18 cellular contexts compared by ENCODE assay signal in genomic region chr14:50084666-50085065, GRCh38. TPM values are rescaled to one million over a fixed set of nuclear protein-coding genes. Genes with fewer than 3 reads are reported as not detected.
DNase-seq lines count a peak whose midpoint lies in the region; ATAC-seq and TF ChIP-seq lines count a peak whose summit lies in the region.
"Had no signal": no experiment of that assay in that cellular context is flagged by ENCODE, and none has a peak within 500 bp of the region (broad histone marks: within the 10 kb centered on the region; RNA-seq: fewer than 3 reads in every experiment).

No MANE protein-coding gene starts in this region.

- peak overlapping the region; percentile 77 for H2AK5ac ChIP-seq in IMR-90 (ENCODE audit: low read depth, low read length)
- peak overlapping the region; percentile 4 for H2AK5ac ChIP-seq in trophoblast cell (ENCODE audit: low read length)

- H3K9ac ChIP-seq in IMR-90 (ENCODE audit: low read depth, low read length) (no peak overlapping the region), trophoblast cell (ENCODE audit: low read length) (no peak overlapping the region)

- peak overlapping the region; percentile 6 for H3K4me3 Mint-ChIP-seq in activated CD4-positive, alpha-beta T cell treated with anti-CD3 and anti-CD28 coated beads for 36 hours
- H3K4me3 Mint-ChIP-seq in activated naive CD8-positive, alpha-beta T cell treated with anti-CD3 and anti-CD28 coated beads for 36 hours = peak overlapping the region; percentile 55
- H3K4me3 Mint-ChIP-seq: type B pancreatic cell had no signal

- H2BK15ac ChIP-seq in IMR-90 (ENCODE audit: low read depth, low read length) = no peak overlapping the region

- TF ChIP-seq POLR2A in IMR-90 (IDR thresholded peaks at IDR 0.05; ENCODE audit: low read depth, low read length) = no peak

- no peak overlapping the region for H3K18ac ChIP-seq in IMR-90 (ENCODE audit: low read depth, low read length)
- no peak overlapping the region for H3K18ac ChIP-seq in trophoblast cell (ENCODE audit: low read length)

- dilution Hi-C loops in IMR-90 (cut with HindIII; ENCODE audit: low sequenced_read_pairs, unreplicated experiment) = no loop called here

- H3K36me3 ChIP-seq in IMR-90 (ENCODE audit: control insufficient read depth, insufficient read depth, low read length) = no peaks in the 10 kb centered on the region
- H3K36me3 ChIP-seq in trophoblast cell (ENCODE audit: control insufficient read depth in 1 of 2, insufficient read depth in 2 of 2, low read length in 2 of 2) = peaks cover 4 to 5% of the 10 kb centered on the region in 2 experiments
- no peaks in the 10 kb centered on the region for H3K36me3 ChIP-seq in MG63
- H3K36me3 ChIP-seq: ascending aorta, gastrocnemius medialis, ovary, WERI-Rb-1 had no signal

- no peak overlapping the region for H2BK5ac ChIP-seq in IMR-90 (ENCODE audit: low read depth, low read length, poor library complexity, severe bottlenecking)
- no peak overlapping the region for H2BK5ac ChIP-seq in trophoblast cell (ENCODE audit: low read depth, low read length, poor library complexity)

- H3K27ac Mint-ChIP-seq in activated CD4-positive, alpha-beta T cell treated with anti-CD3 and anti-CD28 coated beads for 36 hours = peak overlapping the region; percentile 94
- H3K27ac Mint-ChIP-seq in activated naive CD8-positive, alpha-beta T cell treated with anti-CD3 and anti-CD28 coated beads for 36 hours = peak overlapping the region; percentile 96
- H3K27ac Mint-ChIP-seq: type B pancreatic cell had no signal

- ATAC-seq in activated CD4-positive, alpha-beta T cell treated with anti-CD3 and anti-CD28 coated beads for 36 hours = no peak
- ATAC-seq in IMR-90 (ENCODE audit: low read depth) = no peak
- no peak for ATAC-seq in GM18858 (IDR thresholded peaks at IDR 0.05; ENCODE audit: unreplicated experiment)
- ATAC-seq: gastrocnemius medialis, left lung, mucosa of descending colon, Panc1 had no signal

- H3K4me3 ChIP-seq in IMR-90 (ENCODE audit: insufficient read depth, low read depth, low read length) (no peak overlapping the region), trophoblast cell (ENCODE audit: low read depth, low read length) (no peak overlapping the region), MG63 (no peak overlapping the region)
- H3K4me3 ChIP-seq: ascending aorta, gastrocnemius medialis, left lung, mucosa of descending colon, ovary had no signal

- DNase-seq in activated CD4-positive, alpha-beta T cell treated with anti-CD3 and anti-CD28 coated beads for 36 hours = no peak
- no peak for DNase-seq in activated CD4-positive, alpha-beta T cell treated with anti-CD3 and anti-CD28 coated beads, Interleukin-2, amount 50 U/mL, for 48 hours
- DNase-seq in IMR-90 (no peak), trophoblast cell (no peak), MG63 (no peak), RKO (ENCODE audit: low spot score) (no peak)
- no peak for DNase-seq in activated naive CD8-positive, alpha-beta T cell treated with anti-CD3 and anti-CD28 coated beads for 36 hours
- DNase-seq: gastrocnemius medialis; KBM-7; left lung; mucosa of descending colon; ovary; stimulated activated CD4-positive, alpha-beta T cell treated with anti-CD3 and anti-CD28 coated beads, Interleukin-4, amount 100 ng/mL, for 1 hour; WERI-Rb-1 had no signal

- H4K20me1 ChIP-seq in IMR-90 (ENCODE audit: insufficient read depth, low read length) = no peaks in the 10 kb centered on the region

- H3K27me3 Mint-ChIP-seq in activated CD4-positive, alpha-beta T cell treated with anti-CD3 and anti-CD28 coated beads for 36 hours = no peaks in the 10 kb centered on the region
- no peaks in the 10 kb centered on the region for H3K27me3 Mint-ChIP-seq in activated naive CD8-positive, alpha-beta T cell treated with anti-CD3 and anti-CD28 coated beads for 36 hours
- H3K27me3 Mint-ChIP-seq: type B pancreatic cell had no signal

- WGBS in IMR-90 (ENCODE audit: extremely low coverage in 2 of 2, insufficient read length in 1 of 2), 2 experiments = no CpG with 5 or more reads among the region's 3 CpGs
- no CpG with 5 or more reads among the region's 3 CpGs for WGBS in trophoblast cell (ENCODE audit: extremely low coverage, insufficient coverage, insufficient read length)

- no peak for TF ChIP-seq CTCF in IMR-90 (conservative IDR thresholded peaks at IDR 0.05; ENCODE audit: low read depth, low read length)

- H4K12ac ChIP-seq in trophoblast cell (ENCODE audit: low read depth, low read length) = no peak overlapping the region

- H3K4me1 Mint-ChIP-seq in activated CD4-positive, alpha-beta T cell treated with anti-CD3 and anti-CD28 coated beads for 36 hours = peaks cover 88% of the 10 kb centered on the region
- H3K4me1 Mint-ChIP-seq in activated naive CD8-positive, alpha-beta T cell treated with anti-CD3 and anti-CD28 coated beads for 36 hours = peaks cover 82% of the 10 kb centered on the region

- no peak overlapping the region for H3K56ac ChIP-seq in IMR-90 (ENCODE audit: extremely low read depth, insufficient read depth, low read length)

- H3K4me2 ChIP-seq in IMR-90 (ENCODE audit: low read depth, low read length) = no peak overlapping the region
- no peak overlapping the region for H3K4me2 ChIP-seq in trophoblast cell (ENCODE audit: low read length)

- peaks cover 9% of the 10 kb centered on the region for H3K9me1 ChIP-seq in IMR-90 (ENCODE audit: insufficient read depth, low read length)

- H4K8ac ChIP-seq in IMR-90 (ENCODE audit: low read depth in 2 of 2, low read length in 2 of 2) (no peak overlapping the region), trophoblast cell (ENCODE audit: low read depth, low read length) (no peak overlapping the region)

- CTCF ChIA-PET in activated CD4-positive, alpha-beta T cell treated with anti-CD3 and anti-CD28 coated beads for 36 hours (lab: Charles Lee) = interaction anchor here (1.0 to 2.2 kb wide), 3 partner anchors 20 to 219 kb away, joined by 6 to 9 read pairs (median 7); no protein-coding TSS in a partner anchor
- CTCF ChIA-PET in IMR-90 (lab: Yijun Ruan, JAX) = no interaction called here

- peak overlapping the region; percentile 40; the same call in 1 of the 2 replicates for H2BK20ac ChIP-seq in IMR-90 (ENCODE audit: low read depth, low read length)

- no peaks in the 10 kb centered on the region for H3K79me1 ChIP-seq in IMR-90 (ENCODE audit: low read depth in 1 of 2, low read length in 2 of 2)
- H3K79me1 ChIP-seq in trophoblast cell (ENCODE audit: low read length) = peaks cover 14% of the 10 kb centered on the region

- no peak overlapping the region for H2AK9ac ChIP-seq in IMR-90 (replicated peaks; ENCODE audit: low read depth, low read length, poor library complexity)

- no peak overlapping the region for H4K91ac ChIP-seq in IMR-90 (ENCODE audit: insufficient read depth, low read depth, low read length)
- H4K91ac ChIP-seq in trophoblast cell (ENCODE audit: low read depth, low read length) = peak overlapping the region; percentile 8

- no peak for TF ChIP-seq RAD21 in IMR-90 (IDR thresholded peaks at IDR 0.05; ENCODE audit: low read length)

- peaks cover 4% of the 10 kb centered on the region for H3K79me2 ChIP-seq in trophoblast cell (ENCODE audit: control insufficient read depth, insufficient read depth, low read length, poor library complexity)

- H3K27ac ChIP-seq in IMR-90 (ENCODE audit: insufficient read depth, low read length) (no peak overlapping the region), trophoblast cell (ENCODE audit: low read depth, low read length) (no peak overlapping the region)
- H3K27ac ChIP-seq: ascending aorta, gastrocnemius medialis, ovary, WERI-Rb-1 had no signal

- no peak overlapping the region for H2BK12ac ChIP-seq in trophoblast cell (ENCODE audit: low read length)

- no peak overlapping the region for H4K5ac ChIP-seq in IMR-90 (ENCODE audit: low read depth, low read length)

- no peak overlapping the region for H3K23ac ChIP-seq in IMR-90 (ENCODE audit: low read depth, low read length)
- no peak overlapping the region for H3K23ac ChIP-seq in trophoblast cell (ENCODE audit: low read length)

- POLR2A ChIA-PET in activated CD4-positive, alpha-beta T cell treated with anti-CD3 and anti-CD28 coated beads for 36 hours (lab: Charles Lee) = interaction anchor here (1.1 to 1.7 kb wide), 2 partner anchors 22 to 46 kb away, joined by 4 to 25 read pairs; no protein-coding TSS in a partner anchor
- POLR2A ChIA-PET in IMR-90 (lab: Charles Lee; ENCODE audit: unreplicated experiment) = no interaction called here

- H2BK120ac ChIP-seq in IMR-90 (ENCODE audit: low read depth, low read length) (no peak overlapping the region), trophoblast cell (ENCODE audit: insufficient read depth, low read length, poor library complexity) (no peak overlapping the region)

- H3K27me3 ChIP-seq in IMR-90 (ENCODE audit: control insufficient read depth, insufficient read depth, low read length) (no peaks in the 10 kb centered on the region), trophoblast cell (ENCODE audit: insufficient read depth, low read length) (no peaks in the 10 kb centered on the region), MG63 (no peaks in the 10 kb centered on the region)
- H3K27me3 ChIP-seq: ascending aorta, gastrocnemius medialis, left lung, ovary had no signal

- H2AFZ ChIP-seq in IMR-90 (replicated peaks; ENCODE audit: low read length, poor library complexity) = no peak overlapping the region
- no peak overlapping the region for H2AFZ ChIP-seq in trophoblast cell (ENCODE audit: insufficient read depth, low read length, poor library complexity)

- intact Hi-C loops in activated CD4-positive, alpha-beta T cell treated with anti-CD3 and anti-CD28 coated beads for 36 hours (cut with DNase I, micrococcal nuclease) = no loop called here
- intact Hi-C loops in IMR-90 (cut with micrococcal nuclease) = no loop called here

- H3K9me3 ChIP-seq in IMR-90 (ENCODE audit: control insufficient read depth, insufficient read depth, low read length) = no peaks in the 10 kb centered on the region
- H3K9me3 ChIP-seq in trophoblast cell (ENCODE audit: insufficient read depth, low read depth, low read length) = no peaks in the 10 kb centered on the region
- no peaks in the 10 kb centered on the region for H3K9me3 ChIP-seq in MG63
- H3K9me3 ChIP-seq: ascending aorta, gastrocnemius medialis, left lung, mucosa of descending colon, ovary had no signal

- in situ Hi-C loops in IMR-90 (cut with MboI; ENCODE audit: low sequenced_read_pairs) = no loop called here

- H3K4me1 ChIP-seq in IMR-90 (ENCODE audit: control insufficient read depth, insufficient read depth, low read length) = peaks cover 13% of the 10 kb centered on the region
- peaks cover 13 to 15% of the 10 kb centered on the region in 2 experiments for H3K4me1 ChIP-seq in trophoblast cell (ENCODE audit: control insufficient read depth in 1 of 2, insufficient read depth in 2 of 2, low read length in 2 of 2)
- H3K4me1 ChIP-seq: ascending aorta, gastrocnemius medialis had no signal

- BruUV-seq in IMR-90 (replicated peaks; lab: Mats Ljungman, UMichigan) = no TSS peak

- no peaks in the 10 kb centered on the region for H3K9me3 Mint-ChIP-seq in activated CD4-positive, alpha-beta T cell treated with anti-CD3 and anti-CD28 coated beads for 36 hours (ENCODE audit: low read depth)
- no peaks in the 10 kb centered on the region for H3K9me3 Mint-ChIP-seq in activated naive CD8-positive, alpha-beta T cell treated with anti-CD3 and anti-CD28 coated beads for 36 hours
- H3K9me3 Mint-ChIP-seq: type B pancreatic cell had no signal

- H3K14ac ChIP-seq in IMR-90 (replicated peaks; ENCODE audit: low read depth, low read length) (no peak overlapping the region; the same call in 1 of the 2 replicates), trophoblast cell (ENCODE audit: low read length) (peak overlapping the region; percentile 2)

- H3K4ac ChIP-seq in IMR-90 (ENCODE audit: low read depth, low read length) = no peak overlapping the region
- no peak overlapping the region for H3K4ac ChIP-seq in trophoblast cell (ENCODE audit: low read depth, low read length)

- peaks cover 5% of the 10 kb centered on the region for H3K36me3 Mint-ChIP-seq in activated CD4-positive, alpha-beta T cell treated with anti-CD3 and anti-CD28 coated beads for 36 hours (ENCODE audit: low read depth)
- H3K36me3 Mint-ChIP-seq in activated naive CD8-positive, alpha-beta T cell treated with anti-CD3 and anti-CD28 coated beads for 36 hours = peaks cover 14% of the 10 kb centered on the region
- H3K36me3 Mint-ChIP-seq: type B pancreatic cell had no signal

RNA-seq across cellular contexts. Expression of gene VCPKMT, which starts 31.7 kb away (rescaled TPM):
- 10 to 100 TPM in 1 of 2 experiments, 1 to 10 TPM in 1; 6.6 to 10.4 TPM for total RNA-seq in activated CD4-positive, alpha-beta T cell treated with anti-CD3 and anti-CD28 coated beads for 36 hours
- 2.5 and 4.7 TPM in 2 replicates for total RNA-seq in IMR-90 (2012; rRNA removed)
- 4.7 and 5.2 TPM in 2 replicates for polyA plus RNA-seq in IMR-90 (2012; rRNA removed)
- polyA plus RNA-seq in IMR-90 (2012; cell fraction: cytosol; rRNA removed) = 2.1 and 3.1 TPM in 2 replicates
- 7.2 and 10.5 TPM in 2 replicates for polyA plus RNA-seq in IMR-90 (2012; cell fraction: nucleus; rRNA removed; ENCODE audit: low replicate concordance)
- total RNA-seq in activated naive CD8-positive, alpha-beta T cell treated with anti-CD3 and anti-CD28 coated beads for 36 hours = 10 to 100 TPM; 13.3 to 14.3 TPM
- polyA plus RNA-seq in trophoblast cell (2013) = 15.5 and 17.3 TPM in 2 replicates
- 1.3 and 2.3 TPM in 2 replicates for total RNA-seq in MG63 (2014; rRNA removed; shearing (Covaris generic); ENCODE audit: low replicate concordance)
- total RNA-seq: ascending aorta had no signal
